ENCODE assay signal across 27 cellular contexts in genomic region chrX:7153231-7153630, GRCh38.
"Had no signal": no experiment of that assay in that cellular context is flagged by ENCODE, and none has a peak within 500 bp of the region (broad histone marks: within the 10 kb centered on the region; RNA-seq: fewer than 3 reads in every experiment).

No MANE protein-coding gene starts in this region.

- H3K4me3 ChIP-seq: heart left ventricle, left ventricle myocardium inferior, lung, neural progenitor cell, ovary, right atrium auricular region, right lobe of liver, smooth muscle cell, suprapubic skin, thoracic aorta, tibial artery, upper lobe of right lung had no signal

- ATAC-seq: heart left ventricle, natural killer cell, right lobe of liver, upper lobe of right lung had no signal

- H3K4me3 Mint-ChIP-seq: mesothelial cell of epicardium, naive B cell, natural killer cell, nephron progenitor cell, neural progenitor cell had no signal

- H3K9me3 ChIP-seq: heart left ventricle, left ventricle myocardium inferior, neutrophil, ovary, right atrium auricular region, right lobe of liver, suprapubic skin, thoracic aorta, tibial artery, upper lobe of right lung had no signal

- H3K27me3 ChIP-seq: heart left ventricle, neural progenitor cell, neutrophil, ovary, right atrium auricular region, right lobe of liver, suprapubic skin, tibial artery, upper lobe of right lung had no signal

- H3K36me3 ChIP-seq: heart left ventricle, left ventricle myocardium inferior, neural progenitor cell, neutrophil, ovary, right atrium auricular region, right lobe of liver, suprapubic skin, thoracic aorta, tibial artery, upper lobe of right lung had no signal

- H3K9ac ChIP-seq: neural progenitor cell had no signal

- H3K4me1 ChIP-seq: left ventricle myocardium inferior, right atrium auricular region, right lobe of liver, suprapubic skin, upper lobe of right lung had no signal

- DNase-seq: heart left ventricle; islet precursor cell; left ventricle myocardium inferior; mesendoderm; naive B cell; natural killer cell; nephron progenitor cell; ovary; right lobe of liver; stimulated activated CD4-positive, alpha-beta T cell treated with anti-CD3 and anti-CD28 coated beads, Interleukin-1b, Interleukin-23, amount 100 ng/mL, for 48 hours; stimulated activated CD4-positive, alpha-beta T cell treated with anti-CD3 and anti-CD28 coated beads, Interleukin-2, amount 100 ng/mL, for 48 hours; stimulated activated CD4-positive, alpha-beta T cell treated with anti-CD3 and anti-CD28 coated beads, Interleukin-4, amount 100 ng/mL, for 4 hours; stimulated activated CD8-positive, alpha-beta memory T cell treated with anti-CD3 and anti-CD28 coated beads, Interleukin-4, amount 100 ng/mL, for 48 hours; stimulated activated naive CD4-positive, alpha-beta T cell; tibial artery; trophoblast cell; upper lobe of right lung had no signal

- H3K4me2 ChIP-seq: neural progenitor cell, smooth muscle cell had no signal

- H3K27me3 Mint-ChIP-seq: naive B cell, progenitor cell of endocrine pancreas had no signal

- H3K27ac ChIP-seq: heart left ventricle, left ventricle myocardium inferior, neural progenitor cell, neutrophil, ovary, right atrium auricular region, right lobe of liver, suprapubic skin, thoracic aorta, tibial artery, upper lobe of right lung had no signal

- H3K27ac Mint-ChIP-seq: mesothelial cell of epicardium, natural killer cell, nephron progenitor cell, progenitor cell of endocrine pancreas had no signal

- H3K36me3 Mint-ChIP-seq: mesothelial cell of epicardium, natural killer cell, neural progenitor cell had no signal

- H2AFZ ChIP-seq: neural progenitor cell had no signal

- FAIRE-seq: urothelium cell line had no signal

- H3K9me3 Mint-ChIP-seq: mesothelial cell of epicardium, naive B cell, natural killer cell, nephron progenitor cell, neural progenitor cell had no signal
